29 cellular contexts compared by ENCODE assay signal in genomic region chr4:164659765-164660164, GRCh38.
"Had no signal": no experiment of that assay in that cellular context is flagged by ENCODE, and none has a peak within 500 bp of the region (broad histone marks: within the 10 kb centered on the region; RNA-seq: fewer than 3 reads in every experiment).

No MANE protein-coding gene starts in this region.

- H3K79me2 ChIP-seq: parathyroid adenoma had no signal

- ATAC-seq: naive thymus-derived CD4-positive, alpha-beta T cell; natural killer cell; psoas muscle; right cardiac atrium; stimulated activated effector memory CD8-positive, alpha-beta T cell treated with anti-CD3 and anti-CD28 coated beads, Interleukin-12 subunit alpha, Interleukin-12 subunit beta, amount 100 ng/mL, for 72 hours; stimulated activated naive B cell treated with anti-CD40 and anti-IgM and Interleukin-4, amounts not matched to agents 10 μg/mL and 1 μg/mL and 100 μg/mL, for 72 hours had no signal

- H3K4me1 ChIP-seq: neural progenitor cell, parathyroid adenoma, psoas muscle, spleen, stomach, thyroid gland, tibial nerve, upper lobe of left lung, vagina had no signal

- H3K27me3 Mint-ChIP-seq: progenitor cell of endocrine pancreas; stimulated activated naive B cell treated with anti-CD40 and anti-IgM and Interleukin-4, amounts not matched to agents 10 μg/mL and 1 μg/mL and 100 μg/mL, for 72 hours; stimulated activated naive CD8-positive, alpha-beta T cell treated with anti-CD3 and anti-CD28 coated beads, Interleukin-15, Interleukin-2, amounts not matched to agents 100 ng/mL and 50 ng/mL, for 24 hours had no signal

- H3K27ac Mint-ChIP-seq: naive thymus-derived CD4-positive, alpha-beta T cell; natural killer cell; nephron; neural progenitor cell; progenitor cell of endocrine pancreas; stimulated activated effector memory CD8-positive, alpha-beta T cell treated with anti-CD3 and anti-CD28 coated beads, Interleukin-12 subunit alpha, Interleukin-12 subunit beta, amount 100 ng/mL, for 72 hours; stimulated activated naive B cell treated with anti-CD40 and anti-IgM and Interleukin-4, amounts not matched to agents 10 μg/mL and 1 μg/mL and 100 μg/mL, for 72 hours; stimulated activated naive CD8-positive, alpha-beta T cell treated with anti-CD3 and anti-CD28 coated beads, Interleukin-15, Interleukin-2, amounts not matched to agents 100 ng/mL and 50 ng/mL, for 24 hours had no signal

- H2AFZ ChIP-seq: neural progenitor cell, parathyroid adenoma had no signal

- H3K9me3 ChIP-seq: ovary, psoas muscle, thoracic aorta, thyroid gland, tibial nerve, upper lobe of left lung, vagina had no signal

- H3K4me2 ChIP-seq: neural progenitor cell, smooth muscle cell had no signal

- H3K4me3 ChIP-seq: neural progenitor cell, ovary, psoas muscle, skin epidermis, smooth muscle cell, spleen, stomach, thoracic aorta, thyroid gland, tibial nerve, upper lobe of left lung, vagina had no signal

- H3K36me3 ChIP-seq: neural progenitor cell, ovary, spleen, stomach, thoracic aorta, thyroid gland, tibial nerve, upper lobe of left lung, vagina had no signal

- H3K36me3 Mint-ChIP-seq: naive thymus-derived CD4-positive, alpha-beta T cell; natural killer cell; neural progenitor cell; stimulated activated effector memory CD8-positive, alpha-beta T cell treated with anti-CD3 and anti-CD28 coated beads, Interleukin-12 subunit alpha, Interleukin-12 subunit beta, amount 100 ng/mL, for 72 hours; stimulated activated naive B cell treated with anti-CD40 and anti-IgM and Interleukin-4, amounts not matched to agents 10 μg/mL and 1 μg/mL and 100 μg/mL, for 72 hours had no signal

- FAIRE-seq: urothelium cell line had no signal

- H3K4me3 Mint-ChIP-seq: naive thymus-derived CD4-positive, alpha-beta T cell; natural killer cell; nephron; neural progenitor cell; stimulated activated effector memory CD8-positive, alpha-beta T cell treated with anti-CD3 and anti-CD28 coated beads, Interleukin-12 subunit alpha, Interleukin-12 subunit beta, amount 100 ng/mL, for 72 hours; stimulated activated naive B cell treated with anti-CD40 and anti-IgM and Interleukin-4, amounts not matched to agents 10 μg/mL and 1 μg/mL and 100 μg/mL, for 72 hours; stimulated activated naive CD8-positive, alpha-beta T cell treated with anti-CD3 and anti-CD28 coated beads, Interleukin-15, Interleukin-2, amounts not matched to agents 100 ng/mL and 50 ng/mL, for 24 hours had no signal

- H3K27ac ChIP-seq: neural progenitor cell, ovary, parathyroid adenoma, psoas muscle, skin epidermis, spleen, stomach, thoracic aorta, thyroid gland, tibial nerve, upper lobe of left lung, vagina had no signal

- H3K27me3 ChIP-seq: neural progenitor cell, ovary, spleen, stomach, thyroid gland, tibial nerve, upper lobe of left lung, vagina had no signal

- H3K9ac ChIP-seq: neural progenitor cell, parathyroid adenoma had no signal

- H3K4me1 Mint-ChIP-seq: naive thymus-derived CD4-positive, alpha-beta T cell; natural killer cell; nephron; neural progenitor cell; stimulated activated effector memory CD8-positive, alpha-beta T cell treated with anti-CD3 and anti-CD28 coated beads, Interleukin-12 subunit alpha, Interleukin-12 subunit beta, amount 100 ng/mL, for 72 hours; stimulated activated naive B cell treated with anti-CD40 and anti-IgM and Interleukin-4, amounts not matched to agents 10 μg/mL and 1 μg/mL and 100 μg/mL, for 72 hours had no signal

- DNase-seq: naive thymus-derived CD4-positive, alpha-beta T cell; natural killer cell; occipital lobe; ovary; posterior cingulate gyrus; psoas muscle; right cardiac atrium; spleen; stimulated activated CD4-positive, alpha-beta T cell treated with anti-CD3 and anti-CD28 coated beads, Interleukin-12 subunit alpha, Interleukin-12 subunit beta, amount 100 ng/mL, for 4 hours; stimulated activated CD4-positive, alpha-beta T cell treated with anti-CD3 and anti-CD28 coated beads, Interleukin-1b, Interleukin-23, amount 100 ng/mL, for 48 hours; stimulated activated CD4-positive, alpha-beta T cell treated with anti-CD3 and anti-CD28 coated beads, Interleukin-4, amount 100 ng/mL, for 1 hour; stimulated activated naive B cell treated with anti-CD40 and anti-IgM and Interleukin-4, amounts not matched to agents 10 μg/mL and 1 μg/mL and 100 μg/mL, for 72 hours; stimulated activated naive CD4-positive, alpha-beta T cell treated with Interleukin-2 at 50 U/mL for 16 hours; stomach; thyroid gland; trophoblast cell; upper lobe of left lung had no signal

- H3K9me3 Mint-ChIP-seq: neural progenitor cell had no signal
